ENCODE assay signal across 11 cellular contexts in the genomic region with DNA sequence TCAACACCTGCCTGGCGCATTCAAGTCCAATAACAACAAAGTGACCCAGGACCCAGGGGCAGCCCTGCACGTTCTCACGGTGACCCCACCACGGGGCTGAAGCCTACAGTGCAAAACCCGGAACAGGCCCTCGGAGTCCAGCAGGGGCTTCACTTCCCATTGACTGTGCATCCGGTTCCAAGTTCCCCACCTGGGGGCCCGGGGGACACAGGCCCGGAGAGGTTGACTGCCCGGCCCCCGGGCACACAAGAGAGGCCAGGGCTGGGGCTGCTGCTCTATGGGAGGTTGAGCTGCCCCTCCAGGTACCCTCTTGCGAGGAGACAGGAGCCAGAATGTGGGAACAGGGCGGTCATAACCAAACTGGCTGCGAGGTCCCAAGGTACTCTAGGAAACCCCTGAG.
"Had no signal": no experiment of that assay in that cellular context is flagged by ENCODE, and none has a peak within 500 bp of the region (broad histone marks: within the 10 kb centered on the region; RNA-seq: fewer than 3 reads in every experiment).

No MANE protein-coding gene starts in this region.

- FAIRE-seq: H1, H54 had no signal

- H3K4me3 ChIP-seq: GM23248, GM23338, HAP-1 had no signal

- DNase-seq: GM23248, GOT3, H7, H9, HCEC 1CT, HFFc6 had no signal

- H3K4me2 ChIP-seq: GM23338 had no signal

- H3K9me3 ChIP-seq: HAP-1 had no signal

- H3K4me1 ChIP-seq: HAP-1 had no signal

- H3K27ac ChIP-seq: GM23248 had no signal

- ATAC-seq: HCT116 had no signal

- H3K9ac ChIP-seq: GM23248 had no signal

- H2AFZ ChIP-seq: GM23248, GM23338 had no signal

- H3K36me3 ChIP-seq: HAP-1 had no signal
